In the genomic region with DNA sequence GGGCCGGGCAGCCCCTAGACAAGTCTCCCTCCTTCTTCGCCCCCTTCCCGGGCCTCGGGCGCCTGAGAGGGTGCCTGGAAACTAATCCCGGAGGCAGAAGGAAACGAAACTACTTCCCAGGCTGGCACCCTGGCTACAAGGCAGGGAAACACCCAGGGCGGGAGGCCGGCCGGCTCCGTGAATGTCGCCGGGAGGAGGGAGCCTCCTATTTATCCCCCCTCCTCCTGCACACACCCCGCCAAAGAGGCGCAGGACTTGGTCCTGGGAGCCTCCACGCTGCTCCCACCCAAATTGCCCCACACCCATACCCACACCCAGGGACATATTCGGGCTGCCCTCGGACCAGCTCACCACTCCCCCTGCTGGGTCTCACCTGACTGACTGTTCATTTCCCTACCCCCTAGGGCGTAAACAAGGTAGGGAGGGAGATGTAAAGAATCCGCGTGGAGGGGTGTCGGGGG, we compare ENCODE assay signal across 1 cellular context.
TF ChIP-seq lines count a peak whose summit lies in the region.

A gene with protein sequence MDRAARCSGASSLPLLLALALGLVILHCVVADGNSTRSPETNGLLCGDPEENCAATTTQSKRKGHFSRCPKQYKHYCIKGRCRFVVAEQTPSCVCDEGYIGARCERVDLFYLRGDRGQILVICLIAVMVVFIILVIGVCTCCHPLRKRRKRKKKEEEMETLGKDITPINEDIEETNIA (minus strand): TSS at position 183 of the 461 bp plus-strand sequence. CDS start 198 bp downstream, outside the sequence.

TF ChIP-seq in GM23338, 12 proteins besides CTCF, POLR2A, EP300 and RAD21 (continued from another document):
- TF ChIP-seq, protein P1, sequence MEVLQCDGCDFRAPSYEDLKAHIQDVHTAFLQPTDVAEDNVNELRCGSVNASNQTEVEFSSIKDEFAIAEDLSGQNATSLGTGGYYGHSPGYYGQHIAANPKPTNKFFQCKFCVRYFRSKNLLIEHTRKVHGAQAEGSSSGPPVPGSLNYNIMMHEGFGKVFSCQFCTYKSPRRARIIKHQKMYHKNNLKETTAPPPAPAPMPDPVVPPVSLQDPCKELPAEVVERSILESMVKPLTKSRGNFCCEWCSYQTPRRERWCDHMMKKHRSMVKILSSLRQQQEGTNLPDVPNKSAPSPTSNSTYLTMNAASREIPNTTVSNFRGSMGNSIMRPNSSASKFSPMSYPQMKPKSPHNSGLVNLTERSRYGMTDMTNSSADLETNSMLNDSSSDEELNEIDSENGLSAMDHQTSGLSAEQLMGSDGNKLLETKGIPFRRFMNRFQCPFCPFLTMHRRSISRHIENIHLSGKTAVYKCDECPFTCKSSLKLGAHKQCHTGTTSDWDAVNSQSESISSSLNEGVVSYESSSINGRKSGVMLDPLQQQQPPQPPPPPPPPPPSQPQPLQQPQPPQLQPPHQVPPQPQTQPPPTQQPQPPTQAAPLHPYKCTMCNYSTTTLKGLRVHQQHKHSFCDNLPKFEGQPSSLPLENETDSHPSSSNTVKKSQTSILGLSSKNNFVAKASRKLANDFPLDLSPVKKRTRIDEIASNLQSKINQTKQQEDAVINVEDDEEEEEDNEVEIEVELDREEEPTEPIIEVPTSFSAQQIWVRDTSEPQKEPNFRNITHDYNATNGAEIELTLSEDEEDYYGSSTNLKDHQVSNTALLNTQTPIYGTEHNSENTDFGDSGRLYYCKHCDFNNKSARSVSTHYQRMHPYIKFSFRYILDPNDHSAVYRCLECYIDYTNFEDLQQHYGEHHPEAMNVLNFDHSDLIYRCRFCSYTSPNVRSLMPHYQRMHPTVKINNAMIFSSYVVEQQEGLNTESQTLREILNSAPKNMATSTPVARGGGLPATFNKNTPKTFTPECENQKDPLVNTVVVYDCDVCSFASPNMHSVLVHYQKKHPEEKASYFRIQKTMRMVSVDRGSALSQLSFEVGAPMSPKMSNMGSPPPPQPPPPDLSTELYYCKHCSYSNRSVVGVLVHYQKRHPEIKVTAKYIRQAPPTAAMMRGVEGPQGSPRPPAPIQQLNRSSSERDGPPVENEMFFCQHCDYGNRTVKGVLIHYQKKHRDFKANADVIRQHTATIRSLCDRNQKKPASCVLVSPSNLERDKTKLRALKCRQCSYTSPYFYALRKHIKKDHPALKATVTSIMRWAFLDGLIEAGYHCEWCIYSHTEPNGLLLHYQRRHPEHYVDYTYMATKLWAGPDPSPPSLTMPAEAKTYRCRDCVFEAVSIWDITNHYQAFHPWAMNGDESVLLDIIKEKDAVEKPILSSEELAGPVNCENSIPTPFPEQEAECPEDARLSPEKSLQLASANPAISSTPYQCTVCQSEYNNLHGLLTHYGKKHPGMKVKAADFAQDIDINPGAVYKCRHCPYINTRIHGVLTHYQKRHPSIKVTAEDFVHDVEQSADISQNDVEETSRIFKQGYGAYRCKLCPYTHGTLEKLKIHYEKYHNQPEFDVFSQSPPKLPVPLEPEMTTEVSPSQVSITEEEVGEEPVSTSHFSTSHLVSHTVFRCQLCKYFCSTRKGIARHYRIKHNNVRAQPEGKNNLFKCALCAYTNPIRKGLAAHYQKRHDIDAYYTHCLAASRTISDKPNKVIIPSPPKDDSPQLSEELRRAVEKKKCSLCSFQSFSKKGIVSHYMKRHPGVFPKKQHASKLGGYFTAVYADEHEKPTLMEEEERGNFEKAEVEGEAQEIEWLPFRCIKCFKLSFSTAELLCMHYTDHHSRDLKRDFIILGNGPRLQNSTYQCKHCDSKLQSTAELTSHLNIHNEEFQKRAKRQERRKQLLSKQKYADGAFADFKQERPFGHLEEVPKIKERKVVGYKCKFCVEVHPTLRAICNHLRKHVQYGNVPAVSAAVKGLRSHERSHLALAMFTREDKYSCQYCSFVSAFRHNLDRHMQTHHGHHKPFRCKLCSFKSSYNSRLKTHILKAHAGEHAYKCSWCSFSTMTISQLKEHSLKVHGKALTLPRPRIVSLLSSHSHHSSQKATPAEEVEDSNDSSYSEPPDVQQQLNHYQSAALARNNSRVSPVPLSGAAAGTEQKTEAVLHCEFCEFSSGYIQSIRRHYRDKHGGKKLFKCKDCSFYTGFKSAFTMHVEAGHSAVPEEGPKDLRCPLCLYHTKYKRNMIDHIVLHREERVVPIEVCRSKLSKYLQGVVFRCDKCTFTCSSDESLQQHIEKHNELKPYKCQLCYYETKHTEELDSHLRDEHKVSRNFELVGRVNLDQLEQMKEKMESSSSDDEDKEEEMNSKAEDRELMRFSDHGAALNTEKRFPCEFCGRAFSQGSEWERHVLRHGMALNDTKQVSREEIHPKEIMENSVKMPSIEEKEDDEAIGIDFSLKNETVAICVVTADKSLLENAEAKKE (CRISPR knock-in tag; IDR thresholded peaks at IDR 0.05): no peak
- no peak for TF ChIP-seq ZNF331 (CRISPR knock-in tag; IDR thresholded peaks at IDR 0.05; ENCODE audit: low read depth)
- no peak for TF ChIP-seq JUNB (IDR thresholded peaks at IDR 0.05; ENCODE audit: unreplicated experiment)
